Comparison of ENCODE assay signal across 8 cellular contexts in the genomic region with DNA sequence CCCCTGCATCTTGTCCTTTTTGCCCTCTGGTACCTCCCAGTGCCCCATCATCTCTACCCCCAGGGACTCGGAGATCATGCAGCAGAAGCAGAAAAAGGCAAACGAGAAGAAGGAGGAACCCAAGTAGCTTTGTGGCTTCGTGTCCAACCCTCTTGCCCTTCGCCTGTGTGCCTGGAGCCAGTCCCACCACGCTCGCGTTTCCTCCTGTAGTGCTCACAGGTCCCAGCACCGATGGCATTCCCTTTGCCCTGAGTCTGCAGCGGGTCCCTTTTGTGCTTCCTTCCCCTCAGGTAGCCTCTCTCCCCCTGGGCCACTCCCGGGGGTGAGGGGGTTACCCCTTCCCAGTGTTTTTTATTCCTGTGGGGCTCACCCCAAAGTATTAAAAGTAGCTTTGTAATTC. TPM values are rescaled to one million over a fixed set of nuclear protein-coding genes. Genes with fewer than 3 reads are reported as not detected.
DNase-seq lines count a peak whose midpoint lies in the region; ATAC-seq and TF ChIP-seq lines count a peak whose summit lies in the region.

No MANE protein-coding gene starts in this region.

- ATAC-seq in naive thymus-derived CD8-positive, alpha-beta T cell, result no peak
- ATAC-seq in GM19395 (IDR thresholded peaks at IDR 0.05; ENCODE audit: unreplicated experiment) (no peak), GM18505 (IDR thresholded peaks at IDR 0.05; ENCODE audit: unreplicated experiment) (no peak)

- H3K4me1 Mint-ChIP-seq in naive thymus-derived CD8-positive, alpha-beta T cell, result peaks cover 28 to 62% (median 52%) of the 10 kb centered on the region in 4 donors

- no peak overlapping the region for H2AFZ ChIP-seq in Karpas-422 (ENCODE audit: low read length)

- CTCF ChIA-PET in AG04450 (lab: Charles Lee), result interaction anchor here (0.7 to 1.4 kb wide), 4 partner anchors 16 to 79 kb away, joined by 3 to 5 read pairs (median 4); no protein-coding TSS in a partner anchor

- peaks cover 26% of the 10 kb centered on the region for H3K36me3 ChIP-seq in Karpas-422 (ENCODE audit: insufficient read depth, low read length)

- H3K27ac Mint-ChIP-seq in naive thymus-derived CD8-positive, alpha-beta T cell, result peak overlapping the region; percentile 79 to 99 (median 99)

- H3K79me2 ChIP-seq in Karpas-422 (ENCODE audit: low read length), result peaks cover 22% of the 10 kb centered on the region

- H3K9me3 ChIP-seq in AG04450 (ENCODE audit: control insufficient read depth, insufficient read depth, low read length) (no peaks in the 10 kb centered on the region; the same call in 1 of the 2 replicates), Karpas-422 (ENCODE audit: low read length) (no peaks in the 10 kb centered on the region)

- no peak overlapping the region for H3K27ac ChIP-seq in AG04450 (ENCODE audit: low read depth, low read length)
- peak overlapping the region; percentile 95 for H3K27ac ChIP-seq in Karpas-422 (ENCODE audit: low read length)

- H3K9ac ChIP-seq in Karpas-422 (ENCODE audit: low read length), result peak overlapping the region; percentile 98

- TF ChIP-seq CTCF in AG04450 (IDR thresholded peaks at IDR 0.05; ENCODE audit: low read depth, low read length) (no peak), choroid plexus epithelial cell (conservative IDR thresholded peaks at IDR 0.05; ENCODE audit: low read depth, low read length) (no peak)

- peaks cover 74% of the 10 kb centered on the region for H3K4me1 ChIP-seq in Karpas-422 (ENCODE audit: low read length)

- no peak for DNase-seq in AG04450 (ENCODE audit: low read depth, low spot score)
- no peak for DNase-seq in Karpas-422
- no peak for DNase-seq in choroid plexus epithelial cell (ENCODE audit: low read depth)
- DNase-seq in naive thymus-derived CD8-positive, alpha-beta T cell, result no peak
- no peak for DNase-seq in AG08395 (ENCODE audit: low spot score)
- DNase-seq in NCI-H526 treated with DMSO at 0.1 percent for 48 hours (lab: John Stamatoyannopoulos, UW), result no peak

- H3K27me3 Mint-ChIP-seq in naive thymus-derived CD8-positive, alpha-beta T cell, result no peaks in the 10 kb centered on the region

- H3K9me2 ChIP-seq in Karpas-422 (replicated peaks; ENCODE audit: insufficient read depth, low read length), result no peaks in the 10 kb centered on the region

- H3K4me3 Mint-ChIP-seq in naive thymus-derived CD8-positive, alpha-beta T cell, result peak overlapping the region; percentile 93 to 99 (median 96)

- no peaks in the 10 kb centered on the region for H3K27me3 ChIP-seq in AG04450 (ENCODE audit: control insufficient read depth, insufficient read depth, low read length)
- H3K27me3 ChIP-seq in Karpas-422 (ENCODE audit: low read length), result no peaks in the 10 kb centered on the region

- POLR2A ChIA-PET in AG04450 (lab: Yijun Ruan, JAX), result interaction anchor here (0.7 to 2.3 kb wide), 3 partner anchors 28 to 31 kb away, joined by 3 to 11 read pairs (median 7); partner anchors contain the start of gene MFAP1
- POLR2A ChIA-PET in naive thymus-derived CD8-positive, alpha-beta T cell (lab: Charles Lee), result interaction anchor here (0.6 to 5.9 kb wide), 9 partner anchors 7 to 49 kb away, joined by 3 to 48 read pairs (median 4); partner anchors contain the start of genes ELL3, HYPK, MFAP1 and SERINC4

- H3K9me3 Mint-ChIP-seq in naive thymus-derived CD8-positive, alpha-beta T cell, result no peaks in the 10 kb centered on the region

- TF ChIP-seq POLR2A in GM18505 (IDR thresholded peaks at IDR 0.05; ENCODE audit: borderline replicate concordance, extremely low read depth, insufficient read depth, insufficient read length), result no peak

- peaks cover 0 to 53% (median 2%) of the 10 kb centered on the region in 3 donors for H3K36me3 Mint-ChIP-seq in naive thymus-derived CD8-positive, alpha-beta T cell

- H3K4me3 ChIP-seq in AG04450 (ENCODE audit: low read depth, low read length) (peak overlapping the region; percentile 100), Karpas-422 (ENCODE audit: low read length) (peak overlapping the region; percentile 98), choroid plexus epithelial cell (ENCODE audit: low read depth, low read length) (peak overlapping the region; percentile 99)

- H3K4me2 ChIP-seq in Karpas-422 (ENCODE audit: low read depth, low read length, poor library complexity, severe bottlenecking), result peak overlapping the region; percentile 89

- H4K20me1 ChIP-seq in Karpas-422 (ENCODE audit: insufficient read depth, low read depth, low read length), result peaks cover 24% of the 10 kb centered on the region; the same call in 1 of the 2 replicates

RNA-seq across cellular contexts. Expression of gene SERF2, which starts 1.5 kb away (rescaled TPM):
- polyA plus RNA-seq in AG04450 (2011; rRNA removed), result 608 and 874 TPM in 2 replicates
- 304 and 401 TPM in 2 replicates for polyA minus RNA-seq in AG04450 (2011; rRNA and poly(A)+ RNA removed)
- 882 and 1,084 TPM in 2 replicates for total RNA-seq in Karpas-422 (2014; rRNA removed; shearing (Covaris generic); ENCODE audit: low replicate concordance)
- total RNA-seq in naive thymus-derived CD8-positive, alpha-beta T cell, result 100 to 1,000 TPM; 549 to 584 TPM
- 1,000 to 10,000 TPM; 1,905 to 2,412 (median 2,207) TPM for polyA plus RNA-seq in naive thymus-derived CD8-positive, alpha-beta T cell

RNA-seq across cellular contexts. Expression of gene SERINC4, which starts 6.4 kb away (rescaled TPM):
- 0.05 TPM in 1 of 2 replicates, not detected in the other for polyA plus RNA-seq in AG04450 (2011; rRNA removed)
- not detected in 2 replicates for polyA minus RNA-seq in AG04450 (2011; rRNA and poly(A)+ RNA removed)
- not detected in 2 replicates for total RNA-seq in Karpas-422 (2014; rRNA removed; shearing (Covaris generic); ENCODE audit: low replicate concordance)
- total RNA-seq in naive thymus-derived CD8-positive, alpha-beta T cell, result under 1 TPM; 0.23 to 0.27 TPM
- 1 to 10 TPM; 2.1 to 4.2 (median 3.5) TPM for polyA plus RNA-seq in naive thymus-derived CD8-positive, alpha-beta T cell

RNA-seq across cellular contexts. Expression of gene HYPK, which starts 6.8 kb away (rescaled TPM):
- 6.4 and 10.7 TPM in 2 replicates for polyA plus RNA-seq in AG04450 (2011; rRNA removed)
- polyA minus RNA-seq in AG04450 (2011; rRNA and poly(A)+ RNA removed), result 5.4 and 5.8 TPM in 2 replicates
- 31.1 and 32.5 TPM in 2 replicates for total RNA-seq in Karpas-422 (2014; rRNA removed; shearing (Covaris generic); ENCODE audit: low replicate concordance)
- total RNA-seq in naive thymus-derived CD8-positive, alpha-beta T cell, result 10 to 100 TPM; 27.7 to 28.9 TPM
- 10 to 100 TPM in 2 of 3 donors, 1 to 10 TPM in 1; 7.7 to 14.1 (median 13.0) TPM for polyA plus RNA-seq in naive thymus-derived CD8-positive, alpha-beta T cell

RNA-seq across cellular contexts. Expression of gene ELL3, which starts 16.9 kb away (rescaled TPM):
- polyA plus RNA-seq in AG04450 (2011; rRNA removed), result 2.3 and 2.4 TPM in 2 replicates
- 5.1 and 8.7 TPM in 2 replicates for polyA minus RNA-seq in AG04450 (2011; rRNA and poly(A)+ RNA removed)
- total RNA-seq in Karpas-422 (2014; rRNA removed; shearing (Covaris generic); ENCODE audit: low replicate concordance), result 522 and 565 TPM in 2 replicates
- 1 to 10 TPM; 4.0 to 4.4 TPM for total RNA-seq in naive thymus-derived CD8-positive, alpha-beta T cell
- polyA plus RNA-seq in naive thymus-derived CD8-positive, alpha-beta T cell, result 1 to 10 TPM in 2 of 3 donors, under 1 TPM in 1; 0.73 to 2.1 (median 1.4) TPM

RNA-seq across cellular contexts. Expression of gene MFAP1, which starts 30.8 kb away (rescaled TPM):
- 46.5 and 61.9 TPM in 2 replicates for polyA plus RNA-seq in AG04450 (2011; rRNA removed)
- 32.5 and 39.9 TPM in 2 replicates for polyA minus RNA-seq in AG04450 (2011; rRNA and poly(A)+ RNA removed)
- total RNA-seq in Karpas-422 (2014; rRNA removed; shearing (Covaris generic); ENCODE audit: low replicate concordance), result 19.7 and 23.0 TPM in 2 replicates
- 10 to 100 TPM; 15.8 to 18.7 TPM for total RNA-seq in naive thymus-derived CD8-positive, alpha-beta T cell
- polyA plus RNA-seq in naive thymus-derived CD8-positive, alpha-beta T cell, result 10 to 100 TPM in 2 of 3 donors, 1 to 10 TPM in 1; 5.2 to 18.0 (median 10.4) TPM
